8 cellular contexts compared by ENCODE assay signal in genomic region chr15:45586990-45587860, GRCh38. TPM values are rescaled to one million over a fixed set of nuclear protein-coding genes. Genes with fewer than 3 reads are reported as not detected.
DNase-seq lines count a peak whose midpoint lies in the region; ATAC-seq and TF ChIP-seq lines count a peak whose summit lies in the region.

Gene BLOC1S6, plus strand, starts transcription at chr15:45587379. Its CDS starts 65 bp downstream, at chr15:45587444.

- no peaks in the 10 kb centered on the region for H3K9me3 ChIP-seq in duodenal mucosa (ENCODE audit: control insufficient read depth in 1 of 2, low read length in 2 of 2)

- H3K27me3 Mint-ChIP-seq in activated CD4-positive, alpha-beta memory T cell treated with anti-CD3 and anti-CD28 coated beads, Interleukin-2, amount 10 ng/mL, durations not matched to agents 7 days and 5 days: no peaks in the 10 kb centered on the region

- TF ChIP-seq CTCF in C4-2B (conservative IDR thresholded peaks at IDR 0.05) (no peak), lower leg skin (IDR thresholded peaks at IDR 0.05) (no peak)

- DNase-seq in NCI-H774 (lab: John Stamatoyannopoulos, UW) (peak; percentile 87), lower leg skin (ENCODE audit: low spot score in 2 of 2) (peak; percentile 89 to 98)
- peak; percentile 89 for DNase-seq in activated CD4-positive, alpha-beta memory T cell treated with anti-CD3 and anti-CD28 coated beads, Interleukin-2, amount 10 ng/mL, durations not matched to agents 7 days and 5 days
- DNase-seq in stimulated activated CD4-positive, alpha-beta T cell treated with anti-CD3 and anti-CD28 coated beads, Interleukin-4, amount 100 ng/mL, for 48 hours (ENCODE audit: low read depth in 2 of 2): peak; percentile 75 to 79

- CTCF ChIA-PET in activated CD4-positive, alpha-beta memory T cell treated with anti-CD3 and anti-CD28 coated beads, Interleukin-2, amount 10 ng/mL, durations not matched to agents 7 days and 5 days (lab: Charles Lee): interaction anchor here (0.5 to 3.7 kb wide), 13 partner anchors 10 to 185 kb away, joined by 3 to 30 read pairs (median 4); partner anchors contain the start of gene SQOR

- no peaks in the 10 kb centered on the region for H3K36me3 Mint-ChIP-seq in activated CD4-positive, alpha-beta memory T cell treated with anti-CD3 and anti-CD28 coated beads, Interleukin-2, amount 10 ng/mL, durations not matched to agents 7 days and 5 days (ENCODE audit: low read depth)

- ATAC-seq in GM19351 (IDR thresholded peaks at IDR 0.05; ENCODE audit: unreplicated experiment) (peak; percentile 78), HG03521 (IDR thresholded peaks at IDR 0.05; ENCODE audit: unreplicated experiment) (peak; percentile 78)

- WGBS in lower leg skin, 2 donors: 1 to 2% methylated on average over 39 to 59 of the region's 68 CpGs

- peak within 1 kb of the TSS; percentile 94 to 96 for H3K4me3 ChIP-seq in duodenal mucosa (ENCODE audit: low read depth in 1 of 2, low read length in 2 of 2)
- peak within 1 kb of the TSS; percentile 98 for H3K4me3 ChIP-seq in lower leg skin (ENCODE audit: low read depth, poor library complexity, severe bottlenecking)

- H3K9me3 Mint-ChIP-seq in activated CD4-positive, alpha-beta memory T cell treated with anti-CD3 and anti-CD28 coated beads, Interleukin-2, amount 10 ng/mL, durations not matched to agents 7 days and 5 days: no peaks in the 10 kb centered on the region

- peak within 1 kb of the TSS; percentile 97 for H3K27ac Mint-ChIP-seq in activated CD4-positive, alpha-beta memory T cell treated with anti-CD3 and anti-CD28 coated beads, Interleukin-2, amount 10 ng/mL, durations not matched to agents 7 days and 5 days

- peaks cover 27 to 28% of the 10 kb centered on the region in 2 donors for H3K4me1 ChIP-seq in duodenal mucosa (ENCODE audit: control insufficient read depth in 1 of 2, insufficient read depth in 2 of 2, low read length in 2 of 2)

- H3K27me3 ChIP-seq in duodenal mucosa (ENCODE audit: control insufficient read depth in 1 of 2, insufficient read depth in 2 of 2, low read length in 2 of 2): no peaks in the 10 kb centered on the region

- peak within 1 kb of the TSS; percentile 99 for H3K9ac ChIP-seq in duodenal mucosa (ENCODE audit: low read depth in 1 of 2, low read length in 2 of 2)

- intact Hi-C loops in lower leg skin (cut with DNase I; ENCODE audit: low total_unique reads): no loop called here

- H3K4me1 Mint-ChIP-seq in activated CD4-positive, alpha-beta memory T cell treated with anti-CD3 and anti-CD28 coated beads, Interleukin-2, amount 10 ng/mL, durations not matched to agents 7 days and 5 days: peaks cover 38% of the 10 kb centered on the region

- POLR2A ChIA-PET in activated CD4-positive, alpha-beta memory T cell treated with anti-CD3 and anti-CD28 coated beads, Interleukin-2, amount 10 ng/mL, durations not matched to agents 7 days and 5 days (lab: Charles Lee): interaction anchor here (0.6 to 5.2 kb wide), 32 partner anchors 9 to 910 kb away, joined by 3 to 70 read pairs (median 4); partner anchors contain the start of genes SLC30A4 and SQOR

- no peaks in the 10 kb centered on the region for H3K36me3 ChIP-seq in duodenal mucosa (ENCODE audit: control insufficient read depth in 1 of 2, insufficient read depth in 2 of 2, low read length in 2 of 2)

- peak within 1 kb of the TSS; percentile 97 for H3K4me3 Mint-ChIP-seq in activated CD4-positive, alpha-beta memory T cell treated with anti-CD3 and anti-CD28 coated beads, Interleukin-2, amount 10 ng/mL, durations not matched to agents 7 days and 5 days

- H3K27ac ChIP-seq in C4-2B (peak within 1 kb of the TSS; percentile 98), duodenal mucosa (ENCODE audit: low read depth, low read length) (peak within 1 kb of the TSS; percentile 98)

- no peak for TF ChIP-seq POLR2A in lower leg skin (IDR thresholded peaks at IDR 0.05)

RNA-seq across cellular contexts. Expression of gene BLOC1S6, which starts in this region (rescaled TPM):
- total RNA-seq in activated CD4-positive, alpha-beta memory T cell treated with anti-CD3 and anti-CD28 coated beads, Interleukin-2, amount 10 ng/mL, durations not matched to agents 7 days and 5 days: 10 to 100 TPM; 39.3 to 43.1 TPM
- 10 to 100 TPM; 24.5 to 32.0 (median 27.0) TPM for total RNA-seq in lower leg skin

Comparison
In these comparisons a context has a peak if more than half of its experiments do, and no peak if none do; other contexts are left out.
1. Peak in every context shown above with its lines: DNase-seq, ATAC-seq, H3K4me3 ChIP-seq and H3K27ac ChIP-seq.